In the genomic region with DNA sequence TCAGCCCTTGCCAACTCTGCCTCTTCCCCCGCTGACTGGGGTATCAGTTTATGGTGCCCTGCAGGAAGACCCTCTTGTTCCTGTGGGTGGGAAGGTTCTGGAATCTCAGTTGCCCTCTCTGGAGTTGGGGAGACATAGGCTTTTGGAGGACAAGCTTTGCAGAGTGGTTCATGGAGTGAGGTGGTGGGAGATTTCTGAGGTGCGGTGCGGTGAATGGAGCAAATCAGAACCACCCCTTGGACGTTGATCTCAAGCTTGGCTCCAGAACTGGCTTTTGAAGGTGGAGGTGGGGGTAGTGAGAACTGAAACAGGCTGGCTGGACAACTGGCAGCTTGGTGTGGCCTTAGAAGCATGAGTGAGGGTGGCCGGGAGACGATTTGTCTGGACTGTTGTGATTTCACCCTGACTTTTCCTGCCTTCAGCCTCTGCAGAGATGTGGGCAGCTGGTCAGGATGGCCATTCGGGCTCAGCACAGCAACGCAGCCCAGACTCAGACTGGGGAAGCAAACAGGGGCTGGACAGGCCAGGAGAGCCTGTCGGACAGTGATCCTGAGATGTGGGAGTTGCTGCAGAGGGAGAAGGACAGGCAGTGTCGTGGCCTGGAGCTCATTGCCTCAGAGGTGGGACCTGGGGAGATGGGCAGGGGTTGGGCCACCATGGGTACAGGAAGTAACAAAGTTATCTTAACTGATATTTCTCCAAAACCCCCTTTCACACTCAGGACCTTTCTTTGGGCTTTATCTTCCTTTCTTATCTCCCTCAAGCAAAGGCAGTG, we compare ENCODE assay signal across 8 cellular contexts. TPM values are rescaled to one million over a fixed set of nuclear protein-coding genes. Genes with fewer than 3 reads are reported as not detected.
DNase-seq lines count a peak whose midpoint lies in the region; ATAC-seq and TF ChIP-seq lines count a peak whose summit lies in the region.

No MANE protein-coding gene starts in this region.

- DNase-seq in BJ (ENCODE audit: low read depth): no peak
- no peak for DNase-seq in LNCaP clone FGC (ENCODE audit: low read depth)
- no peak for DNase-seq in naive B cell
- no peak for DNase-seq in NCI-H748 treated with DMSO at 0.1 percent for 48 hours (lab: John Stamatoyannopoulos, UW)
- DNase-seq in GM10266 (ENCODE audit: extremely low spot score): no peak

- no peak for ATAC-seq in naive B cell (ENCODE audit: low read depth in 2 of 2)
- no peak for ATAC-seq in HG03045 (IDR thresholded peaks at IDR 0.05; ENCODE audit: unreplicated experiment)
- ATAC-seq in HG02852 (IDR thresholded peaks at IDR 0.05; ENCODE audit: unreplicated experiment): no peak

- H3K4me1 ChIP-seq in duodenal mucosa (ENCODE audit: control insufficient read depth in 1 of 2, insufficient read depth in 2 of 2, low read length in 2 of 2): peaks cover 25 to 27% of the 10 kb centered on the region in 2 donors

- peaks cover 66 to 88% (median 88%) of the 10 kb centered on the region in 3 donors for H3K4me1 Mint-ChIP-seq in naive B cell

- POLR2A ChIA-PET in BJ (lab: Charles Lee): interaction anchor here (0.5 to 2.6 kb wide), 5 partner anchors 7 to 143 kb away, joined by 4 to 9 read pairs (median 5); a partner anchor contains a TSS

- peak overlapping the region; percentile 77 to 81 for H3K9ac ChIP-seq in duodenal mucosa (ENCODE audit: low read depth in 1 of 2, low read length in 2 of 2)

- H3K9me3 Mint-ChIP-seq in naive B cell: peaks cover 0 to 2% (median 0%) of the 10 kb centered on the region in 7 donors

- CTCF ChIA-PET in BJ (lab: Yijun Ruan, JAX): interaction anchor here (0.9 to 12.2 kb wide), 6 partner anchors 11 to 229 kb away, joined by 3 to 235 read pairs (median 13); partner anchors contain the start of genes GLI1 and NXPH4

- H3K36me3 ChIP-seq in BJ (ENCODE audit: control insufficient read depth, insufficient read depth, low read length) (peaks cover 37% of the 10 kb centered on the region), duodenal mucosa (ENCODE audit: control insufficient read depth in 1 of 2, insufficient read depth in 2 of 2, low read length in 2 of 2) (peaks cover 20 to 32% of the 10 kb centered on the region in 2 donors)

- H3K9me3 ChIP-seq in duodenal mucosa (ENCODE audit: control insufficient read depth in 1 of 2, low read length in 2 of 2): no peaks in the 10 kb centered on the region

- no peak overlapping the region for H3K27ac ChIP-seq in duodenal mucosa (ENCODE audit: low read depth, low read length)

- H3K27me3 ChIP-seq in BJ (ENCODE audit: control insufficient read depth, insufficient read depth, low read length): no peaks in the 10 kb centered on the region
- peaks cover 9 to 24% of the 10 kb centered on the region in 2 donors for H3K27me3 ChIP-seq in duodenal mucosa (ENCODE audit: control insufficient read depth in 1 of 2, insufficient read depth in 2 of 2, low read length in 2 of 2)

- H3K36me3 Mint-ChIP-seq in naive B cell: peaks cover 6 to 30% of the 10 kb centered on the region in 2 donors

- TF ChIP-seq CTCF in BJ (IDR thresholded peaks at IDR 0.05; ENCODE audit: insufficient read depth, low read depth, low read length) (no peak), LNCaP clone FGC (IDR thresholded peaks at IDR 0.05; ENCODE audit: control insufficient read depth, extremely low read depth, insufficient read depth) (no peak), GM10266 (IDR thresholded peaks at IDR 0.05; ENCODE audit: control insufficient read depth, insufficient read depth, low read depth, missing control alignments) (no peak)

- H3K27ac Mint-ChIP-seq in naive B cell: peak overlapping the region in 4 of 6 donors; percentile 66 to 93 (median 84)

- peak overlapping the region; percentile 96 to 99 (median 98) for H3K4me3 Mint-ChIP-seq in naive B cell

- H3K4me3 ChIP-seq in BJ (ENCODE audit: low read depth, low read length) (peak overlapping the region; percentile 76), LNCaP clone FGC (ENCODE audit: low read depth, low read length) (peak overlapping the region; percentile 89), duodenal mucosa (ENCODE audit: low read depth in 1 of 2, low read length in 2 of 2) (peak overlapping the region; percentile 84 to 95)

- peaks cover 3 to 13% (median 6%) of the 10 kb centered on the region in 3 donors for H3K27me3 Mint-ChIP-seq in naive B cell

RNA-seq across cellular contexts. Expression of gene SHMT2, which starts 1.1 kb away (rescaled TPM):
- polyA plus RNA-seq in BJ (2011; rRNA removed) (299 and 550 TPM in 2 replicates), naive B cell (ENCODE audit: low read depth in 6 of 6) (100 to 1,000 TPM; 160 to 183 (median 173) TPM)
- 213 and 403 TPM in 2 replicates for polyA minus RNA-seq in BJ (2011; rRNA and poly(A)+ RNA removed)

RNA-seq across cellular contexts. Expression of gene NXPH4, which starts 14.0 kb away (rescaled TPM):
- 1.4 and 2.8 TPM in 2 replicates for polyA plus RNA-seq in BJ (2011; rRNA removed)
- polyA minus RNA-seq in BJ (2011; rRNA and poly(A)+ RNA removed): 1.8 and 2.2 TPM in 2 replicates
- polyA plus RNA-seq in naive B cell (ENCODE audit: low read depth in 6 of 6): 1 to 10 TPM; 1.2 to 4.9 (median 2.8) TPM

RNA-seq across cellular contexts. Expression of gene STAC3, which starts 20.4 kb away (rescaled TPM):
- 0.12 and 0.48 TPM in 2 replicates for polyA plus RNA-seq in BJ (2011; rRNA removed)
- polyA minus RNA-seq in BJ (2011; rRNA and poly(A)+ RNA removed): 0.62 and 0.67 TPM in 2 replicates
- under 1 TPM in 4 of 6 donors, not detected in 2; 0.32 to 0.43 (median 0.38) TPM for polyA plus RNA-seq in naive B cell (ENCODE audit: low read depth in 6 of 6)
